Comparison of ENCODE assay signal across 8 cellular contexts in the genomic region with DNA sequence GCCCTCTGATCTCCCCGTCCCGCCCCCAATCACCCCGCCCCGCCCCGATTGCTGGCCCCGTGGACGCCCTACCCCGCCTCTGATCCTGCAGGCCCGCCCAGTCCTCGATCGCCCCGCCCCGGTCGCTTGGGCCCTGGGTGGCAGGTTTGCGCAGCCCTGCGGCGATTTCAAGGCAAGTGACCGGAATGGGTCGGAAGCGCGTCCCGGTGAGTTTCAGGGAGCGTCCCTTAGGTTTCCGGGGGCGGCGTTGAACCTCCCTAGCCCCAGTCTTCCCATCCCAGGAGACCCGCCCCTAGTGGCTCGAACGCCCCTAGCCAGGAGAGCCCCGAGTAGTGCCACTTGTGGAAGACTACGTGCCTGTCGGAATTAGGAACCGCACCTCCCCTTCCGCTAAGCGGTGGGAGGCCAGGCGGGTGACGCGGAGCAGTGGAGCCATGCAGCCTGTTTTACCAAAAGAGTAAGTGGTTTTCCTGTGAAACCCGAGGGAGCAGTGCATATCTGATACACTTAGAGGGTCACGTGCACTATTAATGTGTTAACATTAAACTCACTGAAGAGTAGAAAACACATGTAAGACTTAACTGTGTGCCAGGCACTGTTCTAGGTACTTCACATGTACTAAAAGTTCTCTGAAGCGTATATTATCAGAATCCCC.
DNase-seq lines count a peak whose midpoint lies in the region; ATAC-seq and TF ChIP-seq lines count a peak whose summit lies in the region.

No MANE protein-coding gene starts in this region.

- peak overlapping the region; percentile 59 for H3K4me2 ChIP-seq in DOHH2 (ENCODE audit: low read length)

- H4K20me1 ChIP-seq in DOHH2 (ENCODE audit: control insufficient read depth, insufficient read depth, low read depth, low read length) = no peaks in the 10 kb centered on the region

- H3K36me3 ChIP-seq in DOHH2 (ENCODE audit: control insufficient read depth, low read length) = no peaks in the 10 kb centered on the region; the same call in 1 of the 2 replicates
- H3K36me3 ChIP-seq in neuron (ENCODE audit: insufficient read depth, low read length) = no peaks in the 10 kb centered on the region
- no peaks in the 10 kb centered on the region for H3K36me3 ChIP-seq in subcutaneous abdominal adipose tissue (ENCODE audit: control insufficient read depth in 5 of 5, insufficient read depth in 5 of 5, low read length in 5 of 5)

- H3K9me3 ChIP-seq in DOHH2 (ENCODE audit: control insufficient read depth, insufficient read depth, low read length) (no peaks in the 10 kb centered on the region), neuron (ENCODE audit: low read length) (no peaks in the 10 kb centered on the region), subcutaneous abdominal adipose tissue (ENCODE audit: control insufficient read depth in 5 of 5, low read length in 5 of 5) (no peaks in the 10 kb centered on the region)

- H3K9ac ChIP-seq in subcutaneous abdominal adipose tissue (ENCODE audit: low read length in 5 of 5) = peak overlapping the region in 4 of 5 donors; percentile 56 to 84 (median 76)

- 0 out of 2 replicates have a peak, but pooled peaks cover 3% of the 10 kb centered on the region for H3F3A ChIP-seq in DOHH2 (ENCODE audit: control insufficient read depth, insufficient read depth)

- H3K27me3 ChIP-seq in DOHH2 (ENCODE audit: control insufficient read depth, low read length) = no peaks in the 10 kb centered on the region
- H3K27me3 ChIP-seq in neuron (ENCODE audit: insufficient read depth, low read length) = peaks cover 45% of the 10 kb centered on the region
- H3K27me3 ChIP-seq in subcutaneous abdominal adipose tissue (ENCODE audit: control insufficient read depth in 5 of 5, insufficient read depth in 4 of 5, low read length in 5 of 5) = no peaks in the 10 kb centered on the region

- H3K27ac ChIP-seq in DOHH2 (ENCODE audit: low read depth, low read length) = peak overlapping the region; percentile 22
- peak overlapping the region; percentile 57 for H3K27ac ChIP-seq in subcutaneous abdominal adipose tissue (ENCODE audit: low read depth, low read length)

- DNase-seq in KBM-7 (peak; percentile 94), foreskin fibroblast (peak; percentile 85 to 95)
- DNase-seq in activated effector memory CD4-positive, alpha-beta T cell treated with anti-CD3 and anti-CD28 coated beads, Interleukin-2, amount 50 U/mL, for 16 hours = peak; percentile 95

- H3K4me3 ChIP-seq in DOHH2 (ENCODE audit: low read length) (peak overlapping the region; percentile 85), foreskin fibroblast (ENCODE audit: low read depth in 1 of 2, low read length in 2 of 2) (peak overlapping the region; percentile 60 to 82), neuron (ENCODE audit: low read length) (peak overlapping the region; percentile 29), subcutaneous abdominal adipose tissue (ENCODE audit: low read depth in 1 of 5, low read length in 5 of 5) (peak overlapping the region; percentile 74 to 95 (median 86))

- in situ Hi-C loops in KBM-7 (cut with MboI; ENCODE audit: low pct_unique_long_range_greater_than_20kb, low sequenced_read_pairs) = no loop called here

- H3K4me1 ChIP-seq in DOHH2 (ENCODE audit: control insufficient read depth, low read length) (peaks cover 40% of the 10 kb centered on the region), neuron (ENCODE audit: insufficient read depth, low read length) (peaks cover 5% of the 10 kb centered on the region), subcutaneous abdominal adipose tissue (ENCODE audit: control insufficient read depth in 5 of 5, insufficient read depth in 5 of 5, low read length in 5 of 5) (peaks cover 0 to 23% (median 7%) of the 10 kb centered on the region in 5 donors)

- ATAC-seq in GM21619 (IDR thresholded peaks at IDR 0.05; ENCODE audit: unreplicated experiment) = peak; percentile 71

- H2AFZ ChIP-seq in neuron (ENCODE audit: low read depth, low read length) = no peak overlapping the region

- peak; percentile 41 for TF ChIP-seq CTCF in DOHH2 (IDR thresholded peaks at IDR 0.05; ENCODE audit: low read depth, low read length, poor library complexity, severe bottlenecking)
- peak; percentile 29 for TF ChIP-seq CTCF in foreskin fibroblast (IDR thresholded peaks at IDR 0.05; ENCODE audit: low read depth, low read length)

- peaks cover 40% of the 10 kb centered on the region for H3K79me2 ChIP-seq in DOHH2 (ENCODE audit: control insufficient read depth, low read length)

- H3K9me2 ChIP-seq in DOHH2 (replicated peaks; ENCODE audit: control insufficient read depth, low read length) = no peaks in the 10 kb centered on the region

- peak; percentile 78 for TF ChIP-seq POLR2A in Raji (IDR thresholded peaks at IDR 0.05; ENCODE audit: insufficient read depth, low read depth, low read length)

Comparison
In these comparisons a context has a peak if more than half of its experiments do, and no peak if none do; other contexts are left out.
1. Peak in every context shown above with its lines: DNase-seq, ATAC-seq, H3K4me3 ChIP-seq and H3K27ac ChIP-seq.
2. H3K4me3 ChIP-seq: peak in every context shown above with its lines; median percentile 86 in subcutaneous abdominal adipose tissue; 85 in DOHH2; 71 in foreskin fibroblast; 29 in neuron.